Comparison of ENCODE assay signal across 8 cellular contexts in the genomic region with DNA sequence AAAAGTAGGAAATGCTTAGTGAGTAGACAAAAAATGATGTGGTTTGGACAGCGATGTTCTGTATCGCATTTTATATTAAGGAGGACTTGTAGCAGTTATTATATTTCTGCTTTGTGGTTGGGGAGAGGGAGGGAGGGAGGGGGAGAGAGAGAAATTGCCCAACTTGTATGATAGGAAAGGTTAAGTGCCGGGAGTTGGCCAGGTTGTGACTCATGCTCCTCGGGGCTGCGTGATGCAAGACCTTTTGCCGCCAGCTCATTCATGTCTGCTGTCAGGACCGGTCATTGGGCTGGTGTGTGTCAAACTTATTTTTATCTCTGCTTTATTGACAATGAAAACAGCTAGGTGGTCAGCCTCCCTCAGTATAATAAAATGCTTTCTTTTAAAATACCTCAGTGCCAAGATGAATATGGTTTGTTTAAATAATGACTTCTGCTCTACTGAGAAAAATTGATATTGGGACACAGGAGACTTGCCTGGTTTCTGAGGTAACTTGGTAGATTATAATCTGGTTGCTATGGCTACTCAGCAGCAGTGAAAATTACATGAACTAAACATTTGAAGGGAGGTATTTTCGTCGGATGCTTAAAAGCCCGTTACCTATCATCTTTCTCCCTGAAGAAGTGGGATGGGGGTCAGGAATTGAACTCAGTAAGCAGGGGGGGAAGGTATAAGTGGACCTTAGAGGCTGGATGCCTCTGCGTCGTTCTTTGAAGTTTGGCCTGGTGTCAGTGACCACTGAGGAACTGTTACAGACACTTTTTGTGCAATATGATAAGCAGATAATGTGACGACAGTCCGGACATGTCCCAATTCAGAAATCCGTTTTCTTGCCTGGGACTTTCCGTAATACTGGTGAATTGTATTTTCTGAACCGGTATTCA.
DNase-seq lines count a peak whose midpoint lies in the region; ATAC-seq, FAIRE-seq and TF ChIP-seq lines count a peak whose summit lies in the region.

No MANE protein-coding gene starts in this region.

- peak; percentile 98 for FAIRE-seq in H54 (lab: Jason Lieb, UNC)

- H3K4me1 Mint-ChIP-seq in activated naive CD4-positive, alpha-beta T cell treated with anti-CD3 and anti-CD28 coated beads for 36 hours (ENCODE audit: low read depth), result peaks cover 40% of the 10 kb centered on the region

- CTCF ChIA-PET in activated naive CD4-positive, alpha-beta T cell treated with anti-CD3 and anti-CD28 coated beads for 36 hours (lab: Charles Lee), result interaction anchor here (0.6 to 1.3 kb wide), 4 partner anchors 23 to 538 kb away, joined by 3 to 5 read pairs (median 3); no protein-coding TSS in a partner anchor

- no peaks in the 10 kb centered on the region for H3K9me3 Mint-ChIP-seq in activated naive CD4-positive, alpha-beta T cell treated with anti-CD3 and anti-CD28 coated beads for 36 hours

- intact Hi-C loops in activated naive CD4-positive, alpha-beta T cell treated with anti-CD3 and anti-CD28 coated beads for 36 hours (cut with micrococcal nuclease), result no loop called here
- intact Hi-C loops in Right ventricle myocardium superior (cut with DNase I), result no loop called here
- intact Hi-C loops in sciatic nerve (cut with DNase I), result loop anchor here (10.0 kb wide), 1 partner anchor 885 kb away; no protein-coding TSS in a partner anchor

- peaks cover 7% of the 10 kb centered on the region for H3K36me3 Mint-ChIP-seq in activated naive CD4-positive, alpha-beta T cell treated with anti-CD3 and anti-CD28 coated beads for 36 hours (ENCODE audit: low read depth)

- no peak overlapping the region for H3K4me3 ChIP-seq in RWPE2 (ENCODE audit: severe bottlenecking)

- no peaks in the 10 kb centered on the region for H3K9me3 ChIP-seq in RWPE2 (ENCODE audit: severe bottlenecking)

- peaks cover 40% of the 10 kb centered on the region for H3K36me3 ChIP-seq in RWPE2 (ENCODE audit: low read depth)

- no peaks in the 10 kb centered on the region for H3K27me3 ChIP-seq in RWPE2 (ENCODE audit: insufficient read depth, poor library complexity, severe bottlenecking)

- H3K27ac Mint-ChIP-seq in activated naive CD4-positive, alpha-beta T cell treated with anti-CD3 and anti-CD28 coated beads for 36 hours, result no peak overlapping the region

- no peaks in the 10 kb centered on the region for H3K27me3 Mint-ChIP-seq in activated naive CD4-positive, alpha-beta T cell treated with anti-CD3 and anti-CD28 coated beads for 36 hours (ENCODE audit: low read depth)

- no peak for TF ChIP-seq CTCF in RWPE2 (IDR thresholded peaks at IDR 0.05; ENCODE audit: poor library complexity, severe bottlenecking)

- H3K4me3 Mint-ChIP-seq in activated naive CD4-positive, alpha-beta T cell treated with anti-CD3 and anti-CD28 coated beads for 36 hours, result no peak overlapping the region

- peaks cover 67% of the 10 kb centered on the region for H3K4me1 ChIP-seq in RWPE2 (ENCODE audit: insufficient read depth, poor library complexity, severe bottlenecking)

- ATAC-seq in RWPE2 (ENCODE audit: low read depth) (peak; percentile 88), Right ventricle myocardium superior (ENCODE audit: poor library complexity) (peak; percentile 93), sciatic nerve (peak; percentile 95), HG03378 (IDR thresholded peaks at IDR 0.05; ENCODE audit: unreplicated experiment) (no peak), HG03439 (IDR thresholded peaks at IDR 0.05; ENCODE audit: unreplicated experiment) (no peak), GM18867 (IDR thresholded peaks at IDR 0.05; ENCODE audit: unreplicated experiment) (no peak)

- DNase-seq in H54 (ENCODE audit: insufficient read length, low spot score), result peak; percentile 67
- peak; percentile 92 for DNase-seq in RWPE2 (ENCODE audit: low spot score)
- DNase-seq in activated naive CD4-positive, alpha-beta T cell treated with anti-CD3 and anti-CD28 coated beads for 36 hours, result peak; percentile 56
- peak; percentile 93 for DNase-seq in Right ventricle myocardium superior
- DNase-seq in sciatic nerve (ENCODE audit: low spot score), result peak; percentile 89

- no peak for TF ChIP-seq POLR2A in H54 (IDR thresholded peaks at IDR 0.05; ENCODE audit: low read depth, low read length)

- H3K27ac ChIP-seq in RWPE2 (ENCODE audit: poor library complexity, severe bottlenecking), result peak overlapping the region; percentile 87

Comparison
In these comparisons a context has a peak if more than half of its experiments do, and no peak if none do; other contexts are left out.
1. ATAC-seq: peak in RWPE2 (single experiment), Right ventricle myocardium superior (single experiment) and sciatic nerve (single experiment); none in HG03378 (single experiment), HG03439 (single experiment) and GM18867 (single experiment).
2. Peak in every context shown above with its lines, with median percentiles within 50 percentile points of each other: DNase-seq.